ENCODE assay signal across 3 cellular contexts in the genomic region with DNA sequence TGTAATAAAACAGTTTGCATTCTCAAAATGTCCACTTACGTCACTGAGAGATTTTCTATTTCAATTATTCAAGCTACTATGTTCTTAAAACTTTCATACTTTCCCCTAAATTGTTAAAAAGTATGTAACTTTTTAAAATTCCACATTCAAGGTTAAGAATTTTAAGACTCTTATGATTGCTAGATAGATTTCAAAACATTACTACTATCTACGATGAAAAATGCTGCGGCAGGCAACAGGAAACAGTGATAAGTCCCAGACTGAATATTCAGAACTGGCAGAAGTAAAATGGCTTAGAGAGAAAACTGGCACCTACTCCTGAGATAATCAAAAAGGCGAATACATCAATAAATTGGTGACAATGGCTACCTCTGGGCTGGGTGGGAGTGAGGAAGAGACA.
TF ChIP-seq lines count a peak whose summit lies in the region.

No MANE protein-coding gene starts in this region.

TF ChIP-seq in SK-N-SH, 30 proteins besides CTCF, POLR2A, EP300 and RAD21 (continued from another document):
- TF ChIP-seq, protein P1, sequence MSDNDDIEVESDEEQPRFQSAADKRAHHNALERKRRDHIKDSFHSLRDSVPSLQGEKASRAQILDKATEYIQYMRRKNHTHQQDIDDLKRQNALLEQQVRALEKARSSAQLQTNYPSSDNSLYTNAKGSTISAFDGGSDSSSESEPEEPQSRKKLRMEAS (IDR thresholded peaks at IDR 0.05; ENCODE audit: low read depth), result no peak
- TF ChIP-seq GABPA (IDR thresholded peaks at IDR 0.05; ENCODE audit: low read depth), result no peak
- no peak for TF ChIP-seq RCOR1 (IDR thresholded peaks at IDR 0.05; ENCODE audit: low read length)
- TF ChIP-seq, protein P2, sequence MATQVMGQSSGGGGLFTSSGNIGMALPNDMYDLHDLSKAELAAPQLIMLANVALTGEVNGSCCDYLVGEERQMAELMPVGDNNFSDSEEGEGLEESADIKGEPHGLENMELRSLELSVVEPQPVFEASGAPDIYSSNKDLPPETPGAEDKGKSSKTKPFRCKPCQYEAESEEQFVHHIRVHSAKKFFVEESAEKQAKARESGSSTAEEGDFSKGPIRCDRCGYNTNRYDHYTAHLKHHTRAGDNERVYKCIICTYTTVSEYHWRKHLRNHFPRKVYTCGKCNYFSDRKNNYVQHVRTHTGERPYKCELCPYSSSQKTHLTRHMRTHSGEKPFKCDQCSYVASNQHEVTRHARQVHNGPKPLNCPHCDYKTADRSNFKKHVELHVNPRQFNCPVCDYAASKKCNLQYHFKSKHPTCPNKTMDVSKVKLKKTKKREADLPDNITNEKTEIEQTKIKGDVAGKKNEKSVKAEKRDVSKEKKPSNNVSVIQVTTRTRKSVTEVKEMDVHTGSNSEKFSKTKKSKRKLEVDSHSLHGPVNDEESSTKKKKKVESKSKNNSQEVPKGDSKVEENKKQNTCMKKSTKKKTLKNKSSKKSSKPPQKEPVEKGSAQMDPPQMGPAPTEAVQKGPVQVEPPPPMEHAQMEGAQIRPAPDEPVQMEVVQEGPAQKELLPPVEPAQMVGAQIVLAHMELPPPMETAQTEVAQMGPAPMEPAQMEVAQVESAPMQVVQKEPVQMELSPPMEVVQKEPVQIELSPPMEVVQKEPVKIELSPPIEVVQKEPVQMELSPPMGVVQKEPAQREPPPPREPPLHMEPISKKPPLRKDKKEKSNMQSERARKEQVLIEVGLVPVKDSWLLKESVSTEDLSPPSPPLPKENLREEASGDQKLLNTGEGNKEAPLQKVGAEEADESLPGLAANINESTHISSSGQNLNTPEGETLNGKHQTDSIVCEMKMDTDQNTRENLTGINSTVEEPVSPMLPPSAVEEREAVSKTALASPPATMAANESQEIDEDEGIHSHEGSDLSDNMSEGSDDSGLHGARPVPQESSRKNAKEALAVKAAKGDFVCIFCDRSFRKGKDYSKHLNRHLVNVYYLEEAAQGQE (IDR thresholded peaks at IDR 0.05; ENCODE audit: low read depth, low read length), result no peak
- no peak for TF ChIP-seq RXRA (IDR thresholded peaks at IDR 0.05; ENCODE audit: borderline replicate concordance, low read depth)

TF ChIP-seq in SK-N-SH treated with all-trans-retinoic acid at 6 μM for 48 hours, 23 proteins besides CTCF, POLR2A, EP300 and RAD21 (continued from another document):
- TF ChIP-seq, protein P3, sequence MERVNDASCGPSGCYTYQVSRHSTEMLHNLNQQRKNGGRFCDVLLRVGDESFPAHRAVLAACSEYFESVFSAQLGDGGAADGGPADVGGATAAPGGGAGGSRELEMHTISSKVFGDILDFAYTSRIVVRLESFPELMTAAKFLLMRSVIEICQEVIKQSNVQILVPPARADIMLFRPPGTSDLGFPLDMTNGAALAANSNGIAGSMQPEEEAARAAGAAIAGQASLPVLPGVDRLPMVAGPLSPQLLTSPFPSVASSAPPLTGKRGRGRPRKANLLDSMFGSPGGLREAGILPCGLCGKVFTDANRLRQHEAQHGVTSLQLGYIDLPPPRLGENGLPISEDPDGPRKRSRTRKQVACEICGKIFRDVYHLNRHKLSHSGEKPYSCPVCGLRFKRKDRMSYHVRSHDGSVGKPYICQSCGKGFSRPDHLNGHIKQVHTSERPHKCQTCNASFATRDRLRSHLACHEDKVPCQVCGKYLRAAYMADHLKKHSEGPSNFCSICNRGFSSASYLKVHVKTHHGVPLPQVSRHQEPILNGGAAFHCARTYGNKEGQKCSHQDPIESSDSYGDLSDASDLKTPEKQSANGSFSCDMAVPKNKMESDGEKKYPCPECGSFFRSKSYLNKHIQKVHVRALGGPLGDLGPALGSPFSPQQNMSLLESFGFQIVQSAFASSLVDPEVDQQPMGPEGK (CRISPR knock-in tag; IDR thresholded peaks at IDR 0.05; ENCODE audit: borderline replicate concordance), result no peak
- TF ChIP-seq TOX (CRISPR knock-in tag; IDR thresholded peaks at IDR 0.05; ENCODE audit: borderline replicate concordance) (no peak), ZFP3 (CRISPR knock-in tag; IDR thresholded peaks at IDR 0.05) (no peak), ARNTL (CRISPR knock-in tag; IDR thresholded peaks at IDR 0.05; ENCODE audit: borderline replicate concordance, low read depth) (no peak), ZFP30 (CRISPR knock-in tag; IDR thresholded peaks at IDR 0.05) (no peak), BACH2 (CRISPR knock-in tag; IDR thresholded peaks at IDR 0.05; ENCODE audit: borderline replicate concordance) (no peak), GLIS3 (CRISPR knock-in tag; IDR thresholded peaks at IDR 0.05) (no peak)
- TF ChIP-seq, protein P4, sequence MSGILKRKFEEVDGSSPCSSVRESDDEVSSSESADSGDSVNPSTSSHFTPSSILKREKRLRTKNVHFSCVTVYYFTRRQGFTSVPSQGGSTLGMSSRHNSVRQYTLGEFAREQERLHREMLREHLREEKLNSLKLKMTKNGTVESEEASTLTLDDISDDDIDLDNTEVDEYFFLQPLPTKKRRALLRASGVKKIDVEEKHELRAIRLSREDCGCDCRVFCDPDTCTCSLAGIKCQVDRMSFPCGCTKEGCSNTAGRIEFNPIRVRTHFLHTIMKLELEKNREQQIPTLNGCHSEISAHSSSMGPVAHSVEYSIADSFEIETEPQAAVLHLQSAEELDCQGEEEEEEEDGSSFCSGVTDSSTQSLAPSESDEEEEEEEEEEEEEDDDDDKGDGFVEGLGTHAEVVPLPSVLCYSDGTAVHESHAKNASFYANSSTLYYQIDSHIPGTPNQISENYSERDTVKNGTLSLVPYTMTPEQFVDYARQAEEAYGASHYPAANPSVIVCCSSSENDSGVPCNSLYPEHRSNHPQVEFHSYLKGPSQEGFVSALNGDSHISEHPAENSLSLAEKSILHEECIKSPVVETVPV (CRISPR knock-in tag; IDR thresholded peaks at IDR 0.05), result no peak

TF ChIP-seq in endothelial cell of umbilical vein, 7 proteins besides CTCF, POLR2A, EP300 and RAD21 (continued from another document):
- TF ChIP-seq, protein P1 (IDR thresholded peaks at IDR 0.05; ENCODE audit: insufficient read depth, insufficient read length), result no peak
